Comparison of ENCODE assay signal across 9 cellular contexts in genomic region chr20:48826064-48826463, GRCh38. TPM values are rescaled to one million over a fixed set of nuclear protein-coding genes. Genes with fewer than 3 reads are reported as not detected.
A peak's percentile ranks its signal among the peaks of the same experiment; 100 is the strongest.
DNase-seq lines count a peak whose midpoint lies in the region; ATAC-seq, FAIRE-seq and TF ChIP-seq lines count a peak whose summit lies in the region.
"Had no signal": no experiment of that assay in that cellular context is flagged by ENCODE, and none has a peak within 500 bp of the region (broad histone marks: within the 10 kb centered on the region; RNA-seq: fewer than 3 reads in every experiment).

No MANE protein-coding gene starts in this region.

- intact Hi-C loops in HepG2 (cut with micrococcal nuclease; ENCODE audit: unreplicated experiment) (no loop called here), K562 (cut with micrococcal nuclease) (no loop called here), aorta (cut with DNase I) (loop anchor here (2.0 to 5.0 kb wide), 4 partner anchors 104 to 169 kb away; no protein-coding TSS in a partner anchor)

- H3K27me3 ChIP-seq in liver (ENCODE audit: control insufficient read depth in 4 of 4, insufficient read depth in 4 of 4, low read length in 3 of 4) (peaks cover 0 to 6% (median 0%) of the 10 kb centered on the region in 4 donors), HepG2 (ENCODE audit: control insufficient read depth in 1 of 2, insufficient read depth in 2 of 2, low read length in 2 of 2) (peaks cover 29 to 93% of the 10 kb centered on the region in 2 experiments), K562 (ENCODE audit: control insufficient read depth in 2 of 2, insufficient read depth in 2 of 2, low read length in 2 of 2) (no peaks in the 10 kb centered on the region), aorta (ENCODE audit: control insufficient read depth in 1 of 2, insufficient read depth in 2 of 2, low read length in 1 of 2) (no peaks in the 10 kb centered on the region)

- TF ChIP-seq CTCF in liver (IDR thresholded peaks at IDR 0.05; ENCODE audit: low read depth, low read length, missing input control), result no peak
- no peak for TF ChIP-seq CTCF in HepG2 (CRISPR knock-in tag; IDR thresholded peaks at IDR 0.05)
- no peak for TF ChIP-seq CTCF in K562 (IDR thresholded peaks at IDR 0.05 in 2 of 3, conservative IDR thresholded peaks at IDR 0.05 in 1 of 3; ENCODE audit: insufficient read depth in 2 of 3, low read depth in 1 of 3, low read length in 3 of 3)

- H3K4me2 ChIP-seq in HepG2 (ENCODE audit: low read depth, low read length) (no peak overlapping the region), K562 (ENCODE audit: insufficient read depth, low read length) (no peak overlapping the region)

- H3K79me2 ChIP-seq in HepG2 (ENCODE audit: insufficient read depth, low read length) (no peaks in the 10 kb centered on the region), K562 (ENCODE audit: control insufficient read depth, insufficient read depth, low read length) (no peaks in the 10 kb centered on the region)

- H3K4me1 ChIP-seq in liver (ENCODE audit: control insufficient read depth in 4 of 4, insufficient read depth in 4 of 4, low read length in 3 of 4) (peaks cover 4 to 16% (median 9%) of the 10 kb centered on the region in 4 donors), HepG2 (ENCODE audit: insufficient read depth, low read length) (no peaks in the 10 kb centered on the region), K562 (replicated peaks in 1 of 2; ENCODE audit: control insufficient read depth in 2 of 2, insufficient read depth in 2 of 2, low read length in 2 of 2) (peaks cover 15 to 18% of the 10 kb centered on the region in 2 experiments), mesodermal cell (ENCODE audit: control insufficient read depth, insufficient read depth, low read length, poor library complexity, severe bottlenecking) (peaks cover 26% of the 10 kb centered on the region), aorta (ENCODE audit: control insufficient read depth in 1 of 2, insufficient read depth in 2 of 2, low read length in 2 of 2) (peaks cover 4% of the 10 kb centered on the region in 2 donors)

- H3K9ac ChIP-seq in liver (ENCODE audit: low read depth in 1 of 2, low read length in 2 of 2), result no peak overlapping the region
- no peak overlapping the region for H3K9ac ChIP-seq in HepG2 (ENCODE audit: insufficient read depth, low read depth, low read length)
- peak overlapping the region in 1 of 2 experiments; percentile 54; a peak in 1 of 4 replicates for H3K9ac ChIP-seq in K562 (ENCODE audit: insufficient read depth in 1 of 2, low read depth in 2 of 2, low read length in 2 of 2)

- CTCF ChIA-PET in HepG2 (lab: Yijun Ruan, JAX; ENCODE audit: low intra/inter-chr PET ratio, low total read pairs), result no interaction called here
- CTCF ChIA-PET in K562 (lab: Yijun Ruan, JAX; ENCODE audit: low intra/inter-chr PET ratio), result no interaction called here

- POLR2A ChIA-PET in HepG2 (lab: Yijun Ruan, JAX), result no interaction called here
- POLR2A ChIA-PET in K562 (lab: Yijun Ruan, JAX), result interaction anchor here (0.7 to 1.7 kb wide), 3 partner anchors 12 to 54 kb away, joined by 3 read pairs; no protein-coding TSS in a partner anchor

- TF ChIP-seq RAD21 in liver (IDR thresholded peaks at IDR 0.05) (no peak), HepG2 (CRISPR knock-in tag; IDR thresholded peaks at IDR 0.05) (no peak), K562 (CRISPR knock-in tag; conservative IDR thresholded peaks at IDR 0.05 in 1 of 2, IDR thresholded peaks at IDR 0.05 in 1 of 2) (no peak)

- H3K9me3 ChIP-seq in liver (ENCODE audit: control insufficient read depth in 4 of 4, low read length in 3 of 4) (no peaks in the 10 kb centered on the region), HepG2 (ENCODE audit: low read length) (no peaks in the 10 kb centered on the region), K562 (replicated peaks; ENCODE audit: control insufficient read depth, insufficient read depth, low read depth, low read length) (no peaks in the 10 kb centered on the region), mesodermal cell (ENCODE audit: control insufficient read depth, low read length) (no peaks in the 10 kb centered on the region), aorta (ENCODE audit: control insufficient read depth, low read length) (no peaks in the 10 kb centered on the region)

- TF ChIP-seq POLR2A in HepG2 (IDR thresholded peaks at IDR 0.05; ENCODE audit: insufficient read depth in 1 of 2, low read depth in 2 of 2, low read length in 2 of 2) (no peak), K562 (conservative IDR thresholded peaks at IDR 0.05) (no peak)

- H3K27ac ChIP-seq in liver (ENCODE audit: low read depth in 1 of 2, low read length in 2 of 2) (peak overlapping the region; percentile 4 to 31), HepG2 (ENCODE audit: extremely low read length, insufficient read depth, low read length) (no peak overlapping the region), K562 (ENCODE audit: extremely low read depth, low read depth, low read length) (no peak overlapping the region), mesodermal cell (ENCODE audit: low read depth, low read length, severe bottlenecking) (peak overlapping the region; percentile 76), aorta (ENCODE audit: low read depth in 1 of 2, low read length in 2 of 2) (no peak overlapping the region)

- ATAC-seq in HepG2 (no peak), K562 (no peak), aorta (ENCODE audit: low FRiP score) (no peak), HG02623 (IDR thresholded peaks at IDR 0.05; ENCODE audit: unreplicated experiment) (no peak)

- no peak for FAIRE-seq in HepG2 (lab: Jason Lieb, UNC)
- FAIRE-seq in K562 (lab: Jason Lieb, UNC), result no peak

- in situ Hi-C loops in HepG2 (cut with HindIII; ENCODE audit: extremely low pct_ligation_motif_present, low pct_unique_long_range_greater_than_20kb) (no loop called here), K562 (cut with MboI) (no loop called here)

- peak overlapping the region in 2 of 3 donors; percentile 20 to 63 for H3K4me3 ChIP-seq in liver (ENCODE audit: low read depth in 1 of 3, low read length in 3 of 3)
- H3K4me3 ChIP-seq in HepG2 (replicated peaks in 1 of 3; ENCODE audit: insufficient read depth in 1 of 3, low read depth in 2 of 3, low read length in 3 of 3), result no peak overlapping the region
- H3K4me3 ChIP-seq in K562, result no peak overlapping the region
- H3K4me3 ChIP-seq in mesodermal cell (ENCODE audit: extremely low read depth, insufficient read depth, low read length, poor library complexity, severe bottlenecking), result peak overlapping the region; percentile 66
- peak overlapping the region; percentile 3 to 94 for H3K4me3 ChIP-seq in aorta (ENCODE audit: low read length in 2 of 2)

- H3K36me3 ChIP-seq in liver (ENCODE audit: control insufficient read depth in 4 of 4, insufficient read depth in 3 of 4, low read depth in 1 of 4, low read length in 3 of 4) (no peaks in the 10 kb centered on the region), HepG2 (replicated peaks in 1 of 2; ENCODE audit: control insufficient read depth in 1 of 2, insufficient read depth in 2 of 2, low read length in 2 of 2) (no peaks in the 10 kb centered on the region), K562 (ENCODE audit: control insufficient read depth, insufficient read depth, low read length) (no peaks in the 10 kb centered on the region), mesodermal cell (ENCODE audit: control insufficient read depth, insufficient read depth, low read length) (peaks cover 2% of the 10 kb centered on the region), aorta (ENCODE audit: control insufficient read depth in 1 of 2, insufficient read depth in 2 of 2, low read length in 1 of 2) (no peaks in the 10 kb centered on the region)

- TF ChIP-seq EP300 in HepG2 (IDR thresholded peaks at IDR 0.05; ENCODE audit: low read depth in 2 of 2, low read length in 2 of 2) (no peak), HepG2 (CRISPR knock-in tag; IDR thresholded peaks at IDR 0.05; ENCODE audit: borderline replicate concordance) (no peak), K562 (IDR thresholded peaks at IDR 0.05; ENCODE audit: low read length) (no peak)

- peaks cover 3% of the 10 kb centered on the region; the same call in 1 of the 2 replicates for H4K20me1 ChIP-seq in HepG2 (ENCODE audit: insufficient read depth, low read length)
- H4K20me1 ChIP-seq in K562 (replicated peaks; ENCODE audit: control insufficient read depth, insufficient read depth, low read length), result 0 out of 2 replicates have a peak, but pooled peaks cover 4% of the 10 kb centered on the region

- DNase-seq in HepG2 (ENCODE audit: low spot score) (no peak), K562 (ENCODE audit: extremely low read depth in 1 of 4, low spot score in 3 of 4) (no peak), aorta (no peak), NCI-H187 (lab: John Stamatoyannopoulos, UW) (no peak), epidermal melanocyte (ENCODE audit: insufficient read length, low spot score) (no peak)
- DNase-seq: stimulated activated naive CD4-positive, alpha-beta T cell had no signal

- H3K9me1 ChIP-seq in K562 (ENCODE audit: control insufficient read depth, insufficient read depth, low read length), result no peaks in the 10 kb centered on the region

- BruUV-seq in HepG2 (replicated peaks; lab: Mats Ljungman, UMichigan) (no TSS peak), K562 (replicated peaks; lab: Mats Ljungman, UMichigan) (no TSS peak)

- H2AFZ ChIP-seq in HepG2 (ENCODE audit: low read length), result no peak overlapping the region
- H2AFZ ChIP-seq in K562 (ENCODE audit: low read depth, low read length), result no peak overlapping the region

- WGBS in liver, result 60% methylated on average over 2 of the region's 2 CpGs
- WGBS in HepG2 (ENCODE audit: low lambda C conversion rate), result 65% methylated on average over 2 of the region's 2 CpGs
- 16% methylated on average over 2 of the region's 2 CpGs for WGBS in K562 (ENCODE audit: insufficient coverage, low coverage, missing lambda C conversion rate)
- WGBS in mesodermal cell (ENCODE audit: insufficient coverage in 2 of 2), 2 experiments, result no CpG with 5 or more reads among the region's 2 CpGs
- 9 to 21% methylated on average over 2 of the region's 2 CpGs for WGBS in aorta, 2 donors

RNA-seq across cellular contexts. Expression of gene PREX1, which starts 1.7 kb away (rescaled TPM):
- total RNA-seq in liver, result 10 to 100 TPM; 16.4 to 18.0 TPM
- polyA plus RNA-seq in liver, result 1 to 10 TPM; 2.2 to 5.2 TPM
- total RNA-seq in HepG2 (2016; rRNA removed; fragmentation: Illumina TruSeq; extraction: Trizol), result 0.02 and 0.06 TPM in 2 replicates
- total RNA-seq in HepG2 (2016; cell fraction: cytosol; rRNA removed; fragmentation: Illumina TruSeq; extraction: Trizol; ENCODE audit: low read depth), result under 0.01 TPM in 1 of 2 replicates, not detected in the other
- total RNA-seq in HepG2 (2016; cell fraction: insoluble cytoplasmic fraction; rRNA removed; fragmentation: Illumina TruSeq; extraction: Trizol), result 0.02 TPM in 1 of 2 replicates, not detected in the other
- total RNA-seq in HepG2 (2016; cell fraction: membrane; rRNA removed; fragmentation: Illumina TruSeq; extraction: Trizol), result 0.03 and 0.56 TPM in 2 replicates
- not detected in 2 replicates for total RNA-seq in HepG2 (2016; cell fraction: nucleus; rRNA removed; fragmentation: Illumina TruSeq; extraction: Trizol)
- 0.04 and 0.05 TPM in 2 replicates for polyA plus RNA-seq in HepG2 (2011; rRNA removed)
- 0.03 and 0.07 TPM in 2 replicates for polyA plus RNA-seq in HepG2 (2011; cell fraction: cytosol; rRNA removed)
- polyA plus RNA-seq in HepG2 (2011; cell fraction: nucleus; rRNA removed), result 0.17 and 0.19 TPM in 2 replicates
- 0.03 and 0.05 TPM in 2 replicates for polyA plus RNA-seq in HepG2 (2012)
- 0.02 TPM in 1 of 2 replicates, not detected in the other for polyA plus RNA-seq in HepG2 (2016; cell fraction: cytosol; fragmentation: Illumina TruSeq; extraction: Trizol; ENCODE audit: low read depth)
- not detected in 2 replicates for polyA plus RNA-seq in HepG2 (2016; cell fraction: insoluble cytoplasmic fraction; fragmentation: Illumina TruSeq; extraction: Trizol; ENCODE audit: low read depth)
- polyA plus RNA-seq in HepG2 (2016; cell fraction: membrane; fragmentation: Illumina TruSeq; extraction: Trizol; ENCODE audit: low read depth), result not detected in 2 replicates
- polyA plus RNA-seq in HepG2 (2016; cell fraction: nucleus; fragmentation: Illumina TruSeq; extraction: Trizol; ENCODE audit: insufficient read depth, low read depth), result not detected in 2 replicates
- 0.08 and 15.2 TPM in 2 replicates for polyA minus RNA-seq in HepG2 (2011; rRNA and poly(A)+ RNA removed; ENCODE audit: low replicate concordance)
- 0.20 and 0.44 TPM in 2 replicates for polyA minus RNA-seq in HepG2 (2011; cell fraction: cytosol; rRNA and poly(A)+ RNA removed)
- polyA minus RNA-seq in HepG2 (2011; cell fraction: nucleus; rRNA and poly(A)+ RNA removed), result 0.12 and 0.13 TPM in 2 replicates
- 7.3 and 17.0 TPM in 2 replicates for total RNA-seq in K562 (2011; cell fraction: chromatin; rRNA removed; ENCODE audit: low replicate concordance)
- 5.9 and 8.0 TPM in 2 replicates for total RNA-seq in K562 (2011; cell fraction: nucleolus; rRNA removed)
- 7.9 and 9.6 TPM in 2 replicates for total RNA-seq in K562 (2011; cell fraction: nucleoplasm; rRNA removed)
- 5.4 and 9.3 TPM in 2 replicates for total RNA-seq in K562 (2014; rRNA removed)
- total RNA-seq in K562 (2014; rRNA removed; fragmentation: Illumina TruSeq; extraction: Trizol), result 3.3 and 5.1 TPM in 2 replicates
- 4.7 and 4.8 TPM in 2 replicates for total RNA-seq in K562 (2015; rRNA removed; fragmentation: Illumina TruSeq; extraction: Trizol)
- 9.0 and 10.4 TPM in 2 replicates for total RNA-seq in K562 (2021)
- polyA plus RNA-seq in K562 (2011; rRNA removed), result 1.8 and 4.9 TPM in 2 replicates
- polyA plus RNA-seq in K562 (2011; cell fraction: cytosol; rRNA removed), result 2.5 and 2.6 TPM in 2 replicates
- 5.3 and 7.3 TPM in 2 replicates for polyA plus RNA-seq in K562 (2011; cell fraction: nucleus; rRNA removed)
- 5.7 and 10.6 TPM in 2 replicates for polyA plus RNA-seq in K562 (2012)
- 5.5 and 6.1 TPM in 2 replicates for polyA plus RNA-seq in K562 (2014; fragmentation: Illumina TruSeq; extraction: Trizol)
- polyA plus RNA-seq in K562 (2014; fragmentation: Nextera tagmentation; extraction: Ambion mirVana), result 1 to 10 TPM in 1 of 2 experiments, under 1 TPM in 1; 0.37 to 1.6 TPM
- 4.2 and 4.4 TPM in 2 replicates for polyA plus RNA-seq in K562 (2014; rRNA removed)
- 3.3 and 4.7 TPM in 2 replicates for polyA minus RNA-seq in K562 (2011; rRNA and poly(A)+ RNA removed)
- 1.6 and 4.8 TPM in 2 replicates for polyA minus RNA-seq in K562 (2011; cell fraction: cytosol; rRNA and poly(A)+ RNA removed)
- polyA minus RNA-seq in K562 (2011; cell fraction: nucleus; rRNA and poly(A)+ RNA removed), result 2.7 and 8.8 TPM in 2 replicates
- 53.5 TPM for polyA plus RNA-seq in mesodermal cell (2013, experiment 1 of 2)
- 34.1 TPM for polyA plus RNA-seq in mesodermal cell (2013, experiment 2 of 2)
- 10 to 100 TPM; 40.9 to 44.3 TPM for total RNA-seq in aorta
- 10 to 100 TPM; 20.4 to 49.0 TPM for polyA plus RNA-seq in aorta

Comparison
In these comparisons a context has a peak if more than half of its experiments do, and no peak if none do; other contexts are left out.
1. H3K27ac ChIP-seq: peak in liver (2 of 2) and mesodermal cell (single experiment); none in HepG2 (single experiment), K562 (single experiment) and aorta (0 of 2).
2. H3K4me3 ChIP-seq: peak in liver (2 of 3), mesodermal cell (single experiment) and aorta (2 of 2); none in HepG2 (0 of 3) and K562 (single experiment).
3. intact Hi-C loops: an anchor here in aorta (2.0 to 5.0 kb wide); none called in HepG2 and K562.